8 cellular contexts compared by ENCODE assay signal in genomic region chr17:61400058-61400785, GRCh38. TPM values are rescaled to one million over a fixed set of nuclear protein-coding genes. Genes with fewer than 3 reads are reported as not detected.
DNase-seq lines count a peak whose midpoint lies in the region; ATAC-seq, FAIRE-seq and TF ChIP-seq lines count a peak whose summit lies in the region.

No MANE protein-coding gene starts in this region.

- H3K36me3 ChIP-seq in ascending aorta (peaks cover 12 to 24% of the 10 kb centered on the region in 2 donors), vagina (no peaks in the 10 kb centered on the region)

- H3K36me3 Mint-ChIP-seq in memory B cell, result peaks cover 4% of the 10 kb centered on the region

- peaks cover 2% of the 10 kb centered on the region for H3K9me3 Mint-ChIP-seq in memory B cell

- TF ChIP-seq CTCF in ascending aorta (IDR thresholded peaks at IDR 0.05), result no peak
- no peak for TF ChIP-seq CTCF in vagina (IDR thresholded peaks at IDR 0.05)

- H3K9me3 ChIP-seq in ascending aorta, result no peaks in the 10 kb centered on the region
- no peaks in the 10 kb centered on the region for H3K9me3 ChIP-seq in vagina

- no peak for ATAC-seq in memory B cell (ENCODE audit: low read depth)

- TF ChIP-seq POLR2A in H54 (IDR thresholded peaks at IDR 0.05; ENCODE audit: low read depth, low read length) (0 out of 2 replicates have a peak, but pooled peaks have one; percentile 30), vagina (IDR thresholded peaks at IDR 0.05) (no peak)

- H3K27ac ChIP-seq in ascending aorta (peak overlapping the region; percentile 84 to 92), vagina (peak overlapping the region; percentile 83), caudate nucleus (ENCODE audit: low read depth, low read length) (no peak overlapping the region)

- H3K4me1 ChIP-seq in ascending aorta (peaks cover 0 to 22% of the 10 kb centered on the region in 2 donors), vagina (peaks cover 63% of the 10 kb centered on the region)

- intact Hi-C loops in ascending aorta (cut with DNase I), result loop anchor here (1.0 to 5.0 kb wide), 2 partner anchors 199 to 527 kb away; partner anchors contain the start of gene INTS2
- intact Hi-C loops in vagina (cut with DNase I), result no loop called here

- H3K4me3 ChIP-seq in ascending aorta (peak overlapping the region; percentile 64 to 83), vagina (peak overlapping the region; percentile 49 to 87)

- H3K27ac Mint-ChIP-seq in memory B cell, result no peak overlapping the region

- H3K27me3 ChIP-seq in ascending aorta, result peaks cover 4% of the 10 kb centered on the region
- peaks cover 12% of the 10 kb centered on the region for H3K27me3 ChIP-seq in vagina

- peaks cover 25% of the 10 kb centered on the region for H3K27me3 Mint-ChIP-seq in memory B cell

- no peak for FAIRE-seq in H54 (lab: Jason Lieb, UNC)

- peaks cover 22% of the 10 kb centered on the region for H3K4me1 Mint-ChIP-seq in memory B cell

- DNase-seq in 8988T (peak; percentile 77), H54 (ENCODE audit: insufficient read length, low spot score) (peak; percentile 92), ascending aorta (ENCODE audit: low spot score in 2 of 2) (peak in 1 of 2 donors; percentile 70), memory B cell (ENCODE audit: low spot score in 2 of 2) (no peak), vagina (ENCODE audit: extremely low spot score in 2 of 2) (no peak), caudate nucleus (lab: John Stamatoyannopoulos, UW) (no peak), NCI-H2171 (lab: John Stamatoyannopoulos, UW) (no peak)
- no peak for DNase-seq in stimulated activated CD4-positive, alpha-beta T cell treated with anti-CD3 and anti-CD28 coated beads, Interleukin-4, amount 100 ng/mL, for 4 hours

- peak overlapping the region; percentile 79 for H3K4me3 Mint-ChIP-seq in memory B cell

RNA-seq across cellular contexts. Expression of gene TBX2, which starts 0.6 kb away (rescaled TPM):
- total RNA-seq in ascending aorta (100 TPM), vagina (9.8 TPM)

RNA-seq across cellular contexts. Expression of gene TBX4, which starts 52.0 kb away (rescaled TPM):
- total RNA-seq in ascending aorta, result not detected
- not detected for total RNA-seq in vagina

Comparison
In these comparisons a context has a peak if more than half of its experiments do, and no peak if none do; other contexts are left out.
1. DNase-seq: peak in 8988T (single experiment) and H54 (single experiment); none in memory B cell (0 of 2), vagina (0 of 2), stimulated activated CD4-positive, alpha-beta T cell treated with anti-CD3 and anti-CD28 coated beads, Interleukin-4, amount 100 ng/mL, for 4 hours (0 of 2), caudate nucleus (0 of 61) and NCI-H2171 (single experiment).